Comparison of ENCODE assay signal across 21 cellular contexts in the genomic region with DNA sequence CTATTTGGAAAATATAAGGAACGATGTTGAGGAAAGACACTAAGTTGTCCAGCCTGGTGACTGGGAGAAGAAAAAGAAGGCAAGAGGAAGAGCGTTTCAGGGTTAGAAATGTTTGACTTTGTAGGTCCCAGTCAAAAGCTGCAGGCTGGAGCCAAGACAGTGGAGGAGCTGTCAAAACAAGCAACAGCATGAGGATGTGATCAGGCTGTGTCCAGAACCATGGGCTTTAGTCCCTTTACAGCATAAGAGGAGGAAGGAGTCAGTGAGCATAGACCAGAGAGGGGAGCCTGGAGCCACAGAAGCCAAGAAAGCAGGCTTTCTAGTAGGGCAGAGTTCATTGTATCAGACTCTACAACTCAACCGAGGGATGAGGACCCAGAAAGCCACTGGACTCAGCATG.
"Had no signal": no experiment of that assay in that cellular context is flagged by ENCODE, and none has a peak within 500 bp of the region (broad histone marks: within the 10 kb centered on the region; RNA-seq: fewer than 3 reads in every experiment).

No MANE protein-coding gene starts in this region.

- H3K4me3 ChIP-seq: breast epithelium, Peyer's patch had no signal

- H3K27ac ChIP-seq: breast epithelium, Peyer's patch, RWPE1 had no signal

- DNase-seq: activated CD4-positive, alpha-beta T cell treated with anti-CD3 and anti-CD28 coated beads for 48 hours; activated CD4-positive, alpha-beta T cell treated with anti-CD3 and anti-CD28 coated beads, Interleukin-2, amount 50 U/mL, for 4 hours; activated CD4-positive, CD25-positive, alpha-beta regulatory T cell treated with anti-CD3 and anti-CD28 coated beads, Interleukin-2, amount 50 U/mL, for 72 hours; activated CD8-positive, alpha-beta memory T cell treated with anti-CD3 and anti-CD28 coated beads, Interleukin-2, amount 50 U/mL, for 48 hours; activated CD8-positive, alpha-beta T cell treated with anti-CD3 and anti-CD28 coated beads, Interleukin-2, amount 10 ng/mL, durations not matched to agents 7 days and 5 days; activated effector memory CD4-positive, alpha-beta T cell treated with Interleukin-2 at 50 U/mL for 16 hours; activated naive CD4-positive, alpha-beta T cell; activated T-cell treated with anti-CD3 and anti-CD28 coated beads, Interleukin-2, amount 50 U/mL, for 24 hours; aorta; MM.1S; NCI-H1048; NCI-H146; NCI-H187 treated with DMSO at 0.1 percent for 48 hours; NCI-H2081 treated with DMSO at 0.1 percent for 48 hours; NCI-H446; NCI-H524; Peyer's patch; SHP77 treated with DMSO at 0.1 percent for 48 hours had no signal

- H3K4me1 ChIP-seq: breast epithelium, Peyer's patch had no signal

- ATAC-seq: activated CD8-positive, alpha-beta T cell treated with anti-CD3 and anti-CD28 coated beads, Interleukin-2, amount 10 ng/mL, durations not matched to agents 7 days and 5 days; WTC11 had no signal

- H3K9me3 ChIP-seq: breast epithelium, Peyer's patch had no signal

- H3K27me3 ChIP-seq: breast epithelium, Peyer's patch had no signal

- H3K36me3 ChIP-seq: breast epithelium, Peyer's patch had no signal
